ENCODE assay signal across 8 cellular contexts in genomic region chr1:23177031-23177430, GRCh38. TPM values are rescaled to one million over a fixed set of nuclear protein-coding genes. Genes with fewer than 3 reads are reported as not detected.
DNase-seq lines count a peak whose midpoint lies in the region; ATAC-seq and TF ChIP-seq lines count a peak whose summit lies in the region.

No MANE protein-coding gene starts in this region.

- H3K27ac Mint-ChIP-seq in chondrocyte (ENCODE audit: unreplicated experiment) = peak overlapping the region; percentile 89

- no peak for DNase-seq in chondrocyte (ENCODE audit: low spot score)
- no peak for DNase-seq in mucosa of gallbladder (ENCODE audit: low spot score)

- peak overlapping the region; percentile 71 for H3K9ac ChIP-seq in HUES64 (ENCODE audit: low read depth, low read length)
- H3K9ac ChIP-seq in muscle layer of colon (ENCODE audit: low read length) = peak overlapping the region; percentile 92

- H3K79me2 ChIP-seq in ACC112 (ENCODE audit: control insufficient read depth, insufficient read depth, low read length, unreplicated experiment) = no peaks in the 10 kb centered on the region

- H3K36me3 Mint-ChIP-seq in chondrocyte (ENCODE audit: low read depth) = no peaks in the 10 kb centered on the region

- H3K4me3 Mint-ChIP-seq in chondrocyte (ENCODE audit: unreplicated experiment) = peak overlapping the region; percentile 75

- H3K9me3 ChIP-seq in HUES64 (ENCODE audit: insufficient read depth, low read depth, low read length) (no peaks in the 10 kb centered on the region), muscle layer of colon (ENCODE audit: low read length) (no peaks in the 10 kb centered on the region)

- H3K4me3 ChIP-seq in ACC112 (ENCODE audit: low read depth, low read length) (peak overlapping the region; percentile 83), HUES64 (ENCODE audit: low read length) (peak overlapping the region; percentile 69), muscle layer of colon (ENCODE audit: low read depth in 1 of 2, low read length in 2 of 2) (peak overlapping the region; percentile 24 to 73)

- H3K4me1 Mint-ChIP-seq in chondrocyte (ENCODE audit: low read depth) = peaks cover 28% of the 10 kb centered on the region

- H3K9me3 Mint-ChIP-seq in chondrocyte (ENCODE audit: low read depth) = no peaks in the 10 kb centered on the region

- peak overlapping the region; percentile 68; the same call in 1 of the 2 replicates for H3K27ac ChIP-seq in ACC112 (ENCODE audit: low read depth, low read length)
- no peak overlapping the region for H3K27ac ChIP-seq in HUES64 (ENCODE audit: low read depth, low read length)
- peak overlapping the region; percentile 81 for H3K27ac ChIP-seq in muscle layer of colon (ENCODE audit: low read depth, low read length)

- H3K27me3 ChIP-seq in ACC112 (ENCODE audit: insufficient read depth, low read length) = no peaks in the 10 kb centered on the region
- H3K27me3 ChIP-seq in HUES64 (ENCODE audit: insufficient read depth, low read length) = peaks cover 43% of the 10 kb centered on the region
- no peaks in the 10 kb centered on the region for H3K27me3 ChIP-seq in muscle layer of colon (ENCODE audit: control insufficient read depth in 1 of 2, insufficient read depth in 2 of 2, low read length in 2 of 2)

- no peaks in the 10 kb centered on the region for H3K27me3 Mint-ChIP-seq in chondrocyte (ENCODE audit: low read depth)

- H3K4me1 ChIP-seq in ACC112 (ENCODE audit: control insufficient read depth, insufficient read depth, low read length, unreplicated experiment) (peaks cover 23% of the 10 kb centered on the region), HUES64 (ENCODE audit: insufficient read depth, low read length) (0 out of 2 replicates have a peak, but pooled peaks cover 3% of the 10 kb centered on the region), muscle layer of colon (ENCODE audit: insufficient read depth, low read length) (peaks cover 15% of the 10 kb centered on the region)

- no peaks in the 10 kb centered on the region for H3K36me3 ChIP-seq in ACC112 (ENCODE audit: insufficient read depth, low read length)
- no peaks in the 10 kb centered on the region for H3K36me3 ChIP-seq in HUES64 (ENCODE audit: insufficient read depth, low read length)
- H3K36me3 ChIP-seq in muscle layer of colon (ENCODE audit: insufficient read depth, low read length) = no peaks in the 10 kb centered on the region

- WGBS in HUES64 = 72% methylated on average over 10 of the region's 10 CpGs

- H2AFZ ChIP-seq in ACC112 (ENCODE audit: low read length, unreplicated experiment) = peak overlapping the region; percentile 91

- ATAC-seq in HG02884 (IDR thresholded peaks at IDR 0.05; ENCODE audit: unreplicated experiment) (no peak), GM18511 (IDR thresholded peaks at IDR 0.05; ENCODE audit: unreplicated experiment) (no peak), HG03571 (IDR thresholded peaks at IDR 0.05; ENCODE audit: unreplicated experiment) (no peak)

- no peak for TF ChIP-seq CTCF in chondrocyte (IDR thresholded peaks at IDR 0.05)

RNA-seq across cellular contexts. Expression of gene LUZP1, which starts 8.4 kb away (rescaled TPM):
- 26.3 TPM for polyA plus RNA-seq in HUES64 (2013, experiment 1 of 2)
- polyA plus RNA-seq in HUES64 (2013, experiment 2 of 2) = 25.9 TPM
- total RNA-seq in chondrocyte (55.5 to 67.7 TPM (median 58.0 TPM) in 3 replicates), mucosa of gallbladder (40.8 TPM)

RNA-seq across cellular contexts. Expression of gene HTR1D, which starts 40.3 kb away (rescaled TPM):
- polyA plus RNA-seq in HUES64 (2013, experiment 1 of 2) = 2.7 TPM
- 2.5 TPM for polyA plus RNA-seq in HUES64 (2013, experiment 2 of 2)
- total RNA-seq in chondrocyte (2.1 to 3.7 TPM (median 2.3 TPM) in 3 replicates), mucosa of gallbladder (7.0 TPM)
